Comparison of ENCODE assay signal across 8 cellular contexts in genomic region chr7:1044189-1045037, GRCh38. TPM values are rescaled to one million over a fixed set of nuclear protein-coding genes. Genes with fewer than 3 reads are reported as not detected.
DNase-seq lines count a peak whose midpoint lies in the region; ATAC-seq, FAIRE-seq and TF ChIP-seq lines count a peak whose summit lies in the region.

A gene with protein sequence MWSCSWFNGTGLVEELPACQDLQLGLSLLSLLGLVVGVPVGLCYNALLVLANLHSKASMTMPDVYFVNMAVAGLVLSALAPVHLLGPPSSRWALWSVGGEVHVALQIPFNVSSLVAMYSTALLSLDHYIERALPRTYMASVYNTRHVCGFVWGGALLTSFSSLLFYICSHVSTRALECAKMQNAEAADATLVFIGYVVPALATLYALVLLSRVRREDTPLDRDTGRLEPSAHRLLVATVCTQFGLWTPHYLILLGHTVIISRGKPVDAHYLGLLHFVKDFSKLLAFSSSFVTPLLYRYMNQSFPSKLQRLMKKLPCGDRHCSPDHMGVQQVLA (plus strand): TSS chr7:1044546. CDS start chr7:1057516, 12,970 bp downstream.

- intact Hi-C loops in heart right ventricle (cut with DNase I) (no loop called here), upper lobe of right lung (cut with DNase I) (no loop called here)

- WGBS in adipose tissue, 3 donors = 0 to 2% (median 1%) methylated on average over 35 to 74 of the region's 74 CpGs
- WGBS in heart right ventricle, 2 donors = 1% methylated on average over 67 to 74 of the region's 74 CpGs

- H3K27ac Mint-ChIP-seq in progenitor cell of endocrine pancreas = peak within 1 kb of the TSS; percentile 96

- H3K36me3 Mint-ChIP-seq in progenitor cell of endocrine pancreas (ENCODE audit: insufficient read depth) = no peaks in the 10 kb centered on the region

- TF ChIP-seq POLR2A in GM12891 (IDR thresholded peaks at IDR 0.05; ENCODE audit: low read depth, low read length) = no peak

- peak within 1 kb of the TSS; percentile 70 for H3K4me3 Mint-ChIP-seq in progenitor cell of endocrine pancreas (ENCODE audit: low read depth)

- H3K4me1 ChIP-seq in heart right ventricle (peaks cover 18 to 87% (median 70%) of the 10 kb centered on the region in 9 donors), upper lobe of right lung (peaks cover 71% of the 10 kb centered on the region)

- H3K36me3 ChIP-seq in heart right ventricle (no peaks in the 10 kb centered on the region), upper lobe of right lung (no peaks in the 10 kb centered on the region)

- peaks cover 48% of the 10 kb centered on the region for H3K4me1 Mint-ChIP-seq in progenitor cell of endocrine pancreas (ENCODE audit: low read depth)

- H3K27me3 Mint-ChIP-seq in progenitor cell of endocrine pancreas = peaks cover 4% of the 10 kb centered on the region

- H3K9me3 Mint-ChIP-seq in progenitor cell of endocrine pancreas (ENCODE audit: low read depth) = no peaks in the 10 kb centered on the region

- H3K27me3 ChIP-seq in heart right ventricle (no peaks in the 10 kb centered on the region), upper lobe of right lung (no peaks in the 10 kb centered on the region)

- H3K9me3 ChIP-seq in heart right ventricle (no peaks in the 10 kb centered on the region), upper lobe of right lung (no peaks in the 10 kb centered on the region)

- H3K27ac ChIP-seq in adipose tissue (ENCODE audit: low read depth, low read length) (no peak within 1 kb of the TSS), heart right ventricle (peak within 1 kb of the TSS; percentile 78 to 97 (median 92)), upper lobe of right lung (peak within 1 kb of the TSS; percentile 91)

- ATAC-seq in HG02763 (IDR thresholded peaks at IDR 0.05; ENCODE audit: unreplicated experiment) = peak; percentile 90
- peak; percentile 94 to 99 (median 97) for ATAC-seq in heart right ventricle
- ATAC-seq in upper lobe of right lung = peak; percentile 97

- H3K4me3 ChIP-seq in heart right ventricle (peak within 1 kb of the TSS; percentile 64 to 99 (median 79)), upper lobe of right lung (peak within 1 kb of the TSS; percentile 62)

- FAIRE-seq in GM12891 (lab: Jason Lieb, UNC) = peak; percentile 96

- DNase-seq in GM12891 (ENCODE audit: insufficient read length, low spot score) = peak; percentile 100
- DNase-seq in NCI-H1417 treated with DMSO at 0.1 percent for 48 hours (lab: John Stamatoyannopoulos, UW) = peak; percentile 54
- DNase-seq in T follicular helper cell (ENCODE audit: low read depth) = peak; percentile 85
- peak; percentile 97 to 99 for DNase-seq in heart right ventricle
- DNase-seq in progenitor cell of endocrine pancreas (ENCODE audit: low spot score, unreplicated experiment) = peak; percentile 98
- peak; percentile 99 for DNase-seq in upper lobe of right lung

- TF ChIP-seq CTCF in heart right ventricle (IDR thresholded peaks at IDR 0.05) = peak; percentile 9 to 79 (median 53)
- TF ChIP-seq CTCF in progenitor cell of endocrine pancreas (IDR thresholded peaks at IDR 0.05; ENCODE audit: unreplicated experiment) = peak; percentile 71
- peak; percentile 66 for TF ChIP-seq CTCF in upper lobe of right lung (IDR thresholded peaks at IDR 0.05)

TF ChIP-seq in GM12891, 5 proteins besides CTCF, POLR2A, EP300 and RAD21:
- TF ChIP-seq TAF1 (IDR thresholded peaks at IDR 0.05; ENCODE audit: low read depth, low read length) (no peak), POU2F2 (IDR thresholded peaks at IDR 0.05; ENCODE audit: low read depth, low read length) (no peak), PAX5 (IDR thresholded peaks at IDR 0.05; ENCODE audit: insufficient read depth, low read length, severe bottlenecking) (no peak), POLR2AphosphoS5 (IDR thresholded peaks at IDR 0.05; ENCODE audit: low read depth, low read length) (no peak), SPI1 (IDR thresholded peaks at IDR 0.05; ENCODE audit: low read depth, low read length) (no peak)

RNA-seq across cellular contexts. Expression of the gene that starts here (rescaled TPM):
- polyA plus RNA-seq in GM12891 (2012; ENCODE audit: low read depth, missing spikeins) = 3.0 TPM
- 10 to 100 TPM; 18.4 to 71.2 (median 41.9) TPM for polyA plus RNA-seq in adipose tissue
- 10 to 100 TPM; 15.1 to 34.5 (median 22.7) TPM for total RNA-seq in heart right ventricle
- 10 to 100 TPM; 13.3 to 28.7 TPM for polyA plus RNA-seq in heart right ventricle
- 1.6 and 1.9 TPM in 2 replicates for total RNA-seq in progenitor cell of endocrine pancreas
- total RNA-seq in upper lobe of right lung = 40.0 TPM
